In genomic region chr18:74249181-74249968, GRCh38 we compare ENCODE assay signal across 10 cellular contexts. TPM values are rescaled to one million over a fixed set of nuclear protein-coding genes. Genes with fewer than 3 reads are reported as not detected.
DNase-seq lines count a peak whose midpoint lies in the region; ATAC-seq and TF ChIP-seq lines count a peak whose summit lies in the region.
"Had no signal": no experiment of that assay in that cellular context is flagged by ENCODE, and none has a peak within 500 bp of the region (broad histone marks: within the 10 kb centered on the region; RNA-seq: fewer than 3 reads in every experiment).

No MANE protein-coding gene starts in this region.

- H3K27ac ChIP-seq in foreskin keratinocyte: no peak overlapping the region

- no peaks in the 10 kb centered on the region for H3K27me3 ChIP-seq in foreskin keratinocyte
- H3K27me3 ChIP-seq in skeletal muscle satellite cell (ENCODE audit: control insufficient read depth, insufficient read depth, low read length): peaks cover 3% of the 10 kb centered on the region

- no peak overlapping the region for H3K4me3 ChIP-seq in skeletal muscle satellite cell (ENCODE audit: low read length)

- H3K9ac ChIP-seq in skeletal muscle satellite cell (ENCODE audit: low read depth, low read length): no peak overlapping the region

- ATAC-seq in foreskin keratinocyte: peak; percentile 9
- no peak for ATAC-seq in GM19397 (IDR thresholded peaks at IDR 0.05; ENCODE audit: unreplicated experiment)
- no peak for ATAC-seq in GM18517 (IDR thresholded peaks at IDR 0.05; ENCODE audit: unreplicated experiment)

- peak; percentile 95 for DNase-seq in HCEC 1CT
- DNase-seq in SKM-1 (lab: John Stamatoyannopoulos, UW; ENCODE audit: unreplicated experiment): peak; percentile 29
- peak in 1 of 2 donors; percentile 20 for DNase-seq in foreskin keratinocyte
- no peak for DNase-seq in NCI-H526 (lab: John Stamatoyannopoulos, UW)
- no peak for DNase-seq in activated T-cell treated with anti-CD3 and anti-CD28 coated beads, Interleukin-2, amount 50 U/mL, for 1 hour
- DNase-seq: hippocampal formation, NCI-H1048 had no signal

- no peaks in the 10 kb centered on the region for H3K9me3 ChIP-seq in skeletal muscle satellite cell (replicated peaks; ENCODE audit: low read length)

- H3K36me3 ChIP-seq in skeletal muscle satellite cell (ENCODE audit: insufficient read depth, low read length): no peaks in the 10 kb centered on the region

- TF ChIP-seq CTCF in foreskin keratinocyte (conservative IDR thresholded peaks at IDR 0.05): no peak

- no peaks in the 10 kb centered on the region for H3K4me1 ChIP-seq in foreskin keratinocyte
- peaks cover 22% of the 10 kb centered on the region for H3K4me1 ChIP-seq in skeletal muscle satellite cell (ENCODE audit: control insufficient read depth, insufficient read depth, low read length)

- peak overlapping the region; percentile 15 for H3K4me2 ChIP-seq in skeletal muscle satellite cell (ENCODE audit: low read length)

RNA-seq across cellular contexts. Expression of gene CYB5A, which starts 42.4 kb away (rescaled TPM):
- 36.4 and 49.0 TPM in 2 replicates for total RNA-seq in foreskin keratinocyte
- 52.4 and 70.8 TPM in 2 replicates for polyA plus RNA-seq in foreskin keratinocyte
- 57.0 and 71.2 TPM in 2 replicates for total RNA-seq in skeletal muscle satellite cell (2012; rRNA removed)

Comparison
In these comparisons a context has a peak if more than half of its experiments do, and no peak if none do; other contexts are left out.
1. DNase-seq: peak in HCEC 1CT (single experiment) and SKM-1 (single experiment); none in NCI-H526 (0 of 2) and activated T-cell treated with anti-CD3 and anti-CD28 coated beads, Interleukin-2, amount 50 U/mL, for 1 hour (single experiment).